ENCODE assay signal across 8 cellular contexts in the genomic region with DNA sequence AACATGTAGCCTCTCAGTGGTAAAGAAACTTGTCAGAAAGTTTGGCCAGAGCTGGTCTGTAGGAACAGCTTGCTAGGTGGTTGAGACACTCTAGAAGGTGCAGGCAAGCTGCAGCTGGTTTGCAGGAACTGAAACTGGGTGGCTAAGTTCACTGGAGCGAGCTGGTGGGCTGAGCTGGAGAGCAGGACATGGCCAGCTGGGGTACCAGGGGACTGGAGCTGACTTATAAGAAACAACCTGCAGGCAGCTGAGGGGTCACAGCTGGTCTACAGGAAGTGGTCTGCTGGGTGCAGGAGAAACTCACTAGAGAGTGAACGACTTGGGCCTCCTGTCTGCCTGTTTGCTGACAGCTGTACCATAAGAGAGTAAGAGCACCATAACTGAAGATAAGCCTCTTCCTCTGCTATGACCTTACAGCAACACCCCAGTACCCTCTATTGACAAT.
DNase-seq lines count a peak whose midpoint lies in the region; ATAC-seq, FAIRE-seq and TF ChIP-seq lines count a peak whose summit lies in the region.
"Had no signal": no experiment of that assay in that cellular context is flagged by ENCODE, and none has a peak within 500 bp of the region (broad histone marks: within the 10 kb centered on the region; RNA-seq: fewer than 3 reads in every experiment).

No MANE protein-coding gene starts in this region.

- H3K4me2 ChIP-seq in Loucy (ENCODE audit: low read depth, low read length, poor library complexity, severe bottlenecking): no peak overlapping the region

- H3K9me3 ChIP-seq in Loucy (ENCODE audit: insufficient read depth, low read depth, low read length) (no peaks in the 10 kb centered on the region), small intestine (ENCODE audit: control insufficient read depth, low read depth) (no peaks in the 10 kb centered on the region)

- no peaks in the 10 kb centered on the region for H3K79me2 ChIP-seq in Loucy (ENCODE audit: insufficient read depth, low read length)

- TF ChIP-seq CTCF in Loucy (conservative IDR thresholded peaks at IDR 0.05; ENCODE audit: low read length): no peak

- DNase-seq in GM19238 (ENCODE audit: insufficient read length, low spot score) (peak; percentile 58), DMS153 treated with DMSO at 0.1 percent for 48 hours (lab: John Stamatoyannopoulos, UW; ENCODE audit: unreplicated experiment) (no peak), small intestine (no peak), cerebellar cortex (ENCODE audit: low spot score) (no peak)
- no peak for DNase-seq in stimulated activated effector memory CD8-positive, alpha-beta T cell treated with anti-CD3 and anti-CD28 coated beads, Interleukin-12 subunit alpha, Interleukin-12 subunit beta, amount 100 ng/mL, for 72 hours (ENCODE audit: low spot score in 2 of 2)

- H3K9me2 ChIP-seq in Loucy (replicated peaks; ENCODE audit: low read depth, low read length): no peaks in the 10 kb centered on the region

- H3K4me1 ChIP-seq in Loucy (ENCODE audit: insufficient read depth, low read length, poor library complexity, severe bottlenecking) (no peaks in the 10 kb centered on the region), small intestine (ENCODE audit: control insufficient read depth in 2 of 2, insufficient read depth in 1 of 2, low read depth in 1 of 2, low read length in 1 of 2) (no peaks in the 10 kb centered on the region)

- H3K9ac ChIP-seq in Loucy (ENCODE audit: low read depth, low read length, poor library complexity, severe bottlenecking): no peak overlapping the region

- H3K36me3 Mint-ChIP-seq in stimulated activated effector memory CD8-positive, alpha-beta T cell treated with anti-CD3 and anti-CD28 coated beads, Interleukin-12 subunit alpha, Interleukin-12 subunit beta, amount 100 ng/mL, for 72 hours: no peaks in the 10 kb centered on the region
- H3K36me3 Mint-ChIP-seq: brain had no signal

- H3K4me3 Mint-ChIP-seq in stimulated activated effector memory CD8-positive, alpha-beta T cell treated with anti-CD3 and anti-CD28 coated beads, Interleukin-12 subunit alpha, Interleukin-12 subunit beta, amount 100 ng/mL, for 72 hours: no peak overlapping the region
- H3K4me3 Mint-ChIP-seq: brain had no signal

- H3K27me3 ChIP-seq in Loucy (ENCODE audit: insufficient read depth, low read length, poor library complexity, severe bottlenecking) (no peaks in the 10 kb centered on the region), small intestine (ENCODE audit: control insufficient read depth in 2 of 2, insufficient read depth in 2 of 2, low read length in 2 of 2) (no peaks in the 10 kb centered on the region)

- no peak overlapping the region for H3K4me3 ChIP-seq in Loucy (ENCODE audit: low read length, poor library complexity, severe bottlenecking)
- H3K4me3 ChIP-seq in small intestine (ENCODE audit: low read depth in 1 of 2, low read length in 2 of 2): no peak overlapping the region

- H3K4me1 Mint-ChIP-seq in stimulated activated effector memory CD8-positive, alpha-beta T cell treated with anti-CD3 and anti-CD28 coated beads, Interleukin-12 subunit alpha, Interleukin-12 subunit beta, amount 100 ng/mL, for 72 hours: no peaks in the 10 kb centered on the region
- H3K4me1 Mint-ChIP-seq: brain had no signal

- H3K9me3 Mint-ChIP-seq in stimulated activated effector memory CD8-positive, alpha-beta T cell treated with anti-CD3 and anti-CD28 coated beads, Interleukin-12 subunit alpha, Interleukin-12 subunit beta, amount 100 ng/mL, for 72 hours: no peaks in the 10 kb centered on the region
- H3K9me3 Mint-ChIP-seq: brain had no signal

- 55 to 73% (median 68%) methylated on average over 2 of the region's 2 CpGs for WGBS in small intestine, 3 donors

- peak overlapping the region; percentile 21; the same call in 1 of the 2 replicates for H2AFZ ChIP-seq in Loucy (ENCODE audit: low read length)

- H3K27ac Mint-ChIP-seq in stimulated activated effector memory CD8-positive, alpha-beta T cell treated with anti-CD3 and anti-CD28 coated beads, Interleukin-12 subunit alpha, Interleukin-12 subunit beta, amount 100 ng/mL, for 72 hours: no peak overlapping the region
- H3K27ac Mint-ChIP-seq: brain had no signal

- no peaks in the 10 kb centered on the region for H4K20me1 ChIP-seq in Loucy (ENCODE audit: insufficient read depth, low read length, poor library complexity, severe bottlenecking)

- H3K36me3 ChIP-seq in Loucy (ENCODE audit: insufficient read depth, low read length): no peaks in the 10 kb centered on the region
- H3K36me3 ChIP-seq in small intestine (ENCODE audit: control insufficient read depth in 2 of 2, insufficient read depth in 2 of 2, low read length in 2 of 2): no peaks in the 10 kb centered on the region

- no peak overlapping the region for H3K27ac ChIP-seq in small intestine (ENCODE audit: low read depth in 1 of 2, low read length in 1 of 2)

- no peak for FAIRE-seq in small intestine (lab: Jason Lieb, UNC)

- no peaks in the 10 kb centered on the region for H3F3A ChIP-seq in Loucy (ENCODE audit: low read depth)

- ATAC-seq in HG02798 (IDR thresholded peaks at IDR 0.05; ENCODE audit: poor library complexity, unreplicated experiment): peak; percentile 95
- peak; percentile 13 for ATAC-seq in stimulated activated effector memory CD8-positive, alpha-beta T cell treated with anti-CD3 and anti-CD28 coated beads, Interleukin-12 subunit alpha, Interleukin-12 subunit beta, amount 100 ng/mL, for 72 hours
